In the genomic region with DNA sequence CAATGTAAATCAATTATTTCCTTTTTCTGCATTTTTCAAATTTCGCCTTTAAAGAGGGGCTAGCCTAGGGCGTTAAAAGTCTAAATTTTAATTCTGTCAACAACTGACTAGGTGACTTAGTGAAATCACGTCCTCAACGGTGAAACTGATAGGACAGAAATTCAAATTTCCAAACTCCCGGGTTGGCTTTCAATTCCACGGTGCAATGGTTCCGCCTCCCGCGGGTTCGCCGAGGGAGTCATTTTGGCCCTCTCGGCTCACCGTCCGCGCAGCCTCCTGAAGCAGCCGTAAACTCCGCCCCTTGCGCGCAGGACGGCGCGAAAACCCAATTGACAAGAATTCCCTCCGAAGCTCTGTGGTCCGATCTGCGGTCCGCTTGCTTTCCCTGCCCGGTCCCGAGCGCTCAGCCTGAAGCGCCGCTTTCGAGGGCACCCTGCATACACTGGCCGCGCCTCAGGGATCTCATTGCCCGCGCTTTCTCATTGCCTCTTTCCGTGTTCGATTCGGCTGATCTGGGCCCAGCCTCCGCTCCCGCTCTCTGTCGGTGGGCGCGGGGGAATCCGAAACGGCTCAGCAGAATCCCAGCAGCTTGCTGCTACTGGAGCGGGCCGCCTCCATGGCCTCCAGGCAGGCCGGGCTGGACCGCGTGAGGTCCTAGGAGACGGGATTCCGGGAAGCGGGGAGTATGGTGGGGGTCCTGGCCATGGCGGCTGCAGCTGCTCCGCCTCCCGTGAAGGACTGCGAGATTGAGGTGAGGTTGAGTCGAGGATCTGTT, we compare ENCODE assay signal across 8 cellular contexts. TPM values are rescaled to one million over a fixed set of nuclear protein-coding genes. Genes with fewer than 3 reads are reported as not detected.
DNase-seq lines count a peak whose midpoint lies in the region; ATAC-seq and TF ChIP-seq lines count a peak whose summit lies in the region.

A gene with protein sequence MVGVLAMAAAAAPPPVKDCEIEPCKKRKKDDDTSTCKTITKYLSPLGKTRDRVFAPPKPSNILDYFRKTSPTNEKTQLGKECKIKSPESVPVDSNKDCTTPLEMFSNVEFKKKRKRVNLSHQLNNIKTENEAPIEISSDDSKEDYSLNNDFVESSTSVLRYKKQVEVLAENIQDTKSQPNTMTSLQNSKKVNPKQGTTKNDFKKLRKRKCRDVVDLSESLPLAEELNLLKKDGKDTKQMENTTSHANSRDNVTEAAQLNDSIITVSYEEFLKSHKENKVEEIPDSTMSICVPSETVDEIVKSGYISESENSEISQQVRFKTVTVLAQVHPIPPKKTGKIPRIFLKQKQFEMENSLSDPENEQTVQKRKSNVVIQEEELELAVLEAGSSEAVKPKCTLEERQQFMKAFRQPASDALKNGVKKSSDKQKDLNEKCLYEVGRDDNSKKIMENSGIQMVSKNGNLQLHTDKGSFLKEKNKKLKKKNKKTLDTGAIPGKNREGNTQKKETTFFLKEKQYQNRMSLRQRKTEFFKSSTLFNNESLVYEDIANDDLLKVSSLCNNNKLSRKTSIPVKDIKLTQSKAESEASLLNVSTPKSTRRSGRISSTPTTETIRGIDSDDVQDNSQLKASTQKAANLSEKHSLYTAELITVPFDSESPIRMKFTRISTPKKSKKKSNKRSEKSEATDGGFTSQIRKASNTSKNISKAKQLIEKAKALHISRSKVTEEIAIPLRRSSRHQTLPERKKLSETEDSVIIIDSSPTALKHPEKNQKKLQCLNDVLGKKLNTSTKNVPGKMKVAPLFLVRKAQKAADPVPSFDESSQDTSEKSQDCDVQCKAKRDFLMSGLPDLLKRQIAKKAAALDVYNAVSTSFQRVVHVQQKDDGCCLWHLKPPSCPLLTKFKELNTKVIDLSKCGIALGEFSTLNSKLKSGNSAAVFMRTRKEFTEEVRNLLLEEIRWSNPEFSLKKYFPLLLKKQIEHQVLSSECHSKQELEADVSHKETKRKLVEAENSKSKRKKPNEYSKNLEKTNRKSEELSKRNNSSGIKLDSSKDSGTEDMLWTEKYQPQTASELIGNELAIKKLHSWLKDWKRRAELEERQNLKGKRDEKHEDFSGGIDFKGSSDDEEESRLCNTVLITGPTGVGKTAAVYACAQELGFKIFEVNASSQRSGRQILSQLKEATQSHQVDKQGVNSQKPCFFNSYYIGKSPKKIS (N-terminal part only) (plus strand): TSS at position 304 of the 775 bp plus-strand sequence. CDS start 382 bp downstream, at position 686.

- peak; percentile 80 for DNase-seq in CD14-positive monocyte (ENCODE audit: low spot score)
- DNase-seq in activated T-cell treated with anti-CD3 and anti-CD28 coated beads for 48 hours (ENCODE audit: low read depth) = peak; percentile 86
- peak; percentile 70 to 74 for DNase-seq in stimulated activated CD8-positive, alpha-beta memory T cell treated with anti-CD3 and anti-CD28 coated beads, Interleukin-4, amount 100 ng/mL, for 4 hours (ENCODE audit: low read depth in 2 of 2, low spot score in 1 of 2)

- H3K4me1 Mint-ChIP-seq in CD14-positive monocyte = peaks cover 18% of the 10 kb centered on the region

- H3K4me2 ChIP-seq in KMS-11 = peak within 1 kb of the TSS; percentile 90

- H2AFZ ChIP-seq in KMS-11 (ENCODE audit: low read depth) = peak within 1 kb of the TSS; percentile 99

- H3K4me3 ChIP-seq in KMS-11 (IDR thresholded peaks at IDR 0.05; ENCODE audit: insufficient read depth, low read depth, low read length) (peak within 1 kb of the TSS; percentile 76), mucosa of stomach (ENCODE audit: low read length) (peak within 1 kb of the TSS; percentile 56)

- peaks cover 0 to 2% (median 0%) of the 10 kb centered on the region in 7 donors for H3K9me3 Mint-ChIP-seq in CD14-positive monocyte

- H3K79me2 ChIP-seq in KMS-11 (ENCODE audit: insufficient read depth, low read depth) = peaks cover 47% of the 10 kb centered on the region

- intact Hi-C loops in CD14-positive monocyte (cut with micrococcal nuclease) = no loop called here

- no peaks in the 10 kb centered on the region for H4K20me1 ChIP-seq in KMS-11 (ENCODE audit: insufficient read depth)

- H3K36me3 ChIP-seq in KMS-11 (ENCODE audit: insufficient read depth) (no peaks in the 10 kb centered on the region), mucosa of stomach (ENCODE audit: control insufficient read depth, insufficient read depth, low read length) (no peaks in the 10 kb centered on the region)

- H3K27ac ChIP-seq in KMS-11 = peak within 1 kb of the TSS; percentile 62

- H3K4me3 Mint-ChIP-seq in CD14-positive monocyte = peak within 1 kb of the TSS; percentile 98 to 99

- peak within 1 kb of the TSS; percentile 84 to 96 (median 87) for H3K27ac Mint-ChIP-seq in CD14-positive monocyte

- peaks cover 0 to 2% (median 0%) of the 10 kb centered on the region in 3 donors for H3K27me3 Mint-ChIP-seq in CD14-positive monocyte (ENCODE audit: low read depth in 3 of 3)

- H3K27me3 ChIP-seq in KMS-11 (ENCODE audit: insufficient read depth, low read depth) (no peaks in the 10 kb centered on the region), mucosa of stomach (ENCODE audit: control insufficient read depth, insufficient read depth, low read length) (no peaks in the 10 kb centered on the region)

- peak within 1 kb of the TSS; percentile 91 for H3K9ac ChIP-seq in KMS-11
- peak within 1 kb of the TSS; percentile 78 for H3K9ac ChIP-seq in mucosa of stomach (ENCODE audit: low read length)

- no peaks in the 10 kb centered on the region for H3K9me3 ChIP-seq in mucosa of stomach (ENCODE audit: control insufficient read depth, low read length)

- H3K4me1 ChIP-seq in KMS-11 (ENCODE audit: low read depth, poor library complexity, severe bottlenecking) = peaks cover 20% of the 10 kb centered on the region
- no peaks in the 10 kb centered on the region for H3K4me1 ChIP-seq in mucosa of stomach (ENCODE audit: control insufficient read depth, insufficient read depth, low read length)

- TF ChIP-seq CTCF in CD14-positive monocyte (IDR thresholded peaks at IDR 0.05) (no peak), KMS-11 (conservative IDR thresholded peaks at IDR 0.05; ENCODE audit: low read depth, low read length) (no peak)

- peak; percentile 82 for ATAC-seq in GM21390 (IDR thresholded peaks at IDR 0.05; ENCODE audit: unreplicated experiment)
- ATAC-seq in esophagus mucosa = peak; percentile 96

- H3K36me3 Mint-ChIP-seq in CD14-positive monocyte = peaks cover 0 to under 1% of the 10 kb centered on the region in 2 donors

TF ChIP-seq in PFSK-1, 5 proteins besides CTCF, POLR2A, EP300 and RAD21:
- peak; percentile 85 for TF ChIP-seq POLR2AphosphoS5 (IDR thresholded peaks at IDR 0.05; ENCODE audit: low read depth, low read length)
- peak; percentile 73; the same call in 1 of the 2 replicates for TF ChIP-seq SIN3A (IDR thresholded peaks at IDR 0.05; ENCODE audit: borderline replicate concordance, insufficient read depth, low read length)
- TF ChIP-seq TAF1 (IDR thresholded peaks at IDR 0.05; ENCODE audit: borderline replicate concordance, insufficient read depth, low read length) = peak; percentile 70; the same call in 1 of the 2 replicates
- peak; percentile 63 for TF ChIP-seq FOXP2 (optimal IDR thresholded peaks at IDR 0.05; ENCODE audit: borderline replicate concordance, extremely low read depth, extremely low read length, insufficient read depth)
- TF ChIP-seq, protein P1, sequence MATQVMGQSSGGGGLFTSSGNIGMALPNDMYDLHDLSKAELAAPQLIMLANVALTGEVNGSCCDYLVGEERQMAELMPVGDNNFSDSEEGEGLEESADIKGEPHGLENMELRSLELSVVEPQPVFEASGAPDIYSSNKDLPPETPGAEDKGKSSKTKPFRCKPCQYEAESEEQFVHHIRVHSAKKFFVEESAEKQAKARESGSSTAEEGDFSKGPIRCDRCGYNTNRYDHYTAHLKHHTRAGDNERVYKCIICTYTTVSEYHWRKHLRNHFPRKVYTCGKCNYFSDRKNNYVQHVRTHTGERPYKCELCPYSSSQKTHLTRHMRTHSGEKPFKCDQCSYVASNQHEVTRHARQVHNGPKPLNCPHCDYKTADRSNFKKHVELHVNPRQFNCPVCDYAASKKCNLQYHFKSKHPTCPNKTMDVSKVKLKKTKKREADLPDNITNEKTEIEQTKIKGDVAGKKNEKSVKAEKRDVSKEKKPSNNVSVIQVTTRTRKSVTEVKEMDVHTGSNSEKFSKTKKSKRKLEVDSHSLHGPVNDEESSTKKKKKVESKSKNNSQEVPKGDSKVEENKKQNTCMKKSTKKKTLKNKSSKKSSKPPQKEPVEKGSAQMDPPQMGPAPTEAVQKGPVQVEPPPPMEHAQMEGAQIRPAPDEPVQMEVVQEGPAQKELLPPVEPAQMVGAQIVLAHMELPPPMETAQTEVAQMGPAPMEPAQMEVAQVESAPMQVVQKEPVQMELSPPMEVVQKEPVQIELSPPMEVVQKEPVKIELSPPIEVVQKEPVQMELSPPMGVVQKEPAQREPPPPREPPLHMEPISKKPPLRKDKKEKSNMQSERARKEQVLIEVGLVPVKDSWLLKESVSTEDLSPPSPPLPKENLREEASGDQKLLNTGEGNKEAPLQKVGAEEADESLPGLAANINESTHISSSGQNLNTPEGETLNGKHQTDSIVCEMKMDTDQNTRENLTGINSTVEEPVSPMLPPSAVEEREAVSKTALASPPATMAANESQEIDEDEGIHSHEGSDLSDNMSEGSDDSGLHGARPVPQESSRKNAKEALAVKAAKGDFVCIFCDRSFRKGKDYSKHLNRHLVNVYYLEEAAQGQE (IDR thresholded peaks at IDR 0.05; ENCODE audit: insufficient read depth in 1 of 2, low read depth in 2 of 2, low read length in 2 of 2) = peak; percentile 19 to 67; a peak in 2 of 4 replicates

RNA-seq across cellular contexts. Expression of the gene that starts here (rescaled TPM):
- polyA plus RNA-seq in CD14-positive monocyte = under 1 TPM; 0.24 to 0.42 TPM
- 1.2 TPM for polyA plus RNA-seq in PFSK-1 (2012; ENCODE audit: insufficient read length, low read depth)
- 3.8 TPM for total RNA-seq in esophagus mucosa

Comparison
In these comparisons a context has a peak if more than half of its experiments do, and no peak if none do; other contexts are left out.
1. Peak in every context shown above with its lines: DNase-seq, ATAC-seq, H3K4me3 ChIP-seq and H3K27ac ChIP-seq.
2. Peak in DNase-seq in CD14-positive monocyte; RNA of the gene not detected or under 1 TPM.